ENCODE assay signal across 9 cellular contexts in genomic region chr10:132446195-132446581, GRCh38. TPM values are rescaled to one million over a fixed set of nuclear protein-coding genes. Genes with fewer than 3 reads are reported as not detected.
A peak's percentile ranks its signal among the peaks of the same experiment; 100 is the strongest.
DNase-seq lines count a peak whose midpoint lies in the region; ATAC-seq, FAIRE-seq and TF ChIP-seq lines count a peak whose summit lies in the region.
"Had no signal": no experiment of that assay in that cellular context is flagged by ENCODE, and none has a peak within 500 bp of the region (broad histone marks: within the 10 kb centered on the region; RNA-seq: fewer than 3 reads in every experiment).

No MANE protein-coding gene starts in this region.

- peaks cover 13% of the 10 kb centered on the region for H3F3A ChIP-seq in DOHH2 (ENCODE audit: control insufficient read depth, insufficient read depth)

- intact Hi-C loops in prostate gland (cut with DNase I): no loop called here

- DNase-seq in RWPE1 (ENCODE audit: low spot score): no peak
- DNase-seq in small intestine: no peak
- DNase-seq in HUDEP-2 (lab: John Stamatoyannopoulos, UW; ENCODE audit: unreplicated experiment in 76 of 76): no peak
- no peak for DNase-seq in prostate gland (ENCODE audit: low spot score)
- DNase-seq in urothelium cell line (ENCODE audit: low spot score): no peak
- DNase-seq: occipital lobe had no signal

- ATAC-seq in HG03135 (IDR thresholded peaks at IDR 0.05; ENCODE audit: unreplicated experiment): no peak

- peak overlapping the region; percentile 90 for H3K4me2 ChIP-seq in DOHH2 (ENCODE audit: low read length)

- FAIRE-seq in small intestine (lab: Jason Lieb, UNC) (no peak), urothelium cell line (lab: Jason Lieb, UNC) (no peak)

- CTCF ChIA-PET in RWPE1 (lab: Yijun Ruan, JAX): interaction anchor here (0.5 to 2.2 kb wide), 12 partner anchors 15 to 208 kb away, joined by 3 to 22 read pairs (median 5); partner anchors contain the start of gene PWWP2B

- H3K27ac ChIP-seq in DOHH2 (ENCODE audit: low read depth, low read length) (peak overlapping the region; percentile 88), RWPE1 (peak overlapping the region; percentile 99), esophagus (ENCODE audit: low read depth in 2 of 2, low read length in 1 of 2) (peak overlapping the region; percentile 98 to 99), small intestine (ENCODE audit: low read depth in 1 of 2, low read length in 1 of 2) (peak overlapping the region; percentile 89 to 96), prostate gland (peak overlapping the region in 1 of 2 donors; percentile 68)

- no peaks in the 10 kb centered on the region for H3K9me2 ChIP-seq in DOHH2 (replicated peaks; ENCODE audit: control insufficient read depth, low read length)

- H4K20me1 ChIP-seq in DOHH2 (ENCODE audit: control insufficient read depth, insufficient read depth, low read depth, low read length): no peaks in the 10 kb centered on the region

- TF ChIP-seq POLR2A in prostate gland (IDR thresholded peaks at IDR 0.05): no peak

- H3K79me2 ChIP-seq in DOHH2 (ENCODE audit: control insufficient read depth, low read length): no peaks in the 10 kb centered on the region

- WGBS in esophagus, 2 donors: 91 to 93% methylated on average over 17 of the region's 17 CpGs
- 89 to 92% (median 89%) methylated on average over 14 to 17 of the region's 17 CpGs for WGBS in small intestine, 3 donors
- WGBS in prostate gland: 87% methylated on average over 15 of the region's 17 CpGs

- peaks cover 54% of the 10 kb centered on the region for H3K4me1 ChIP-seq in DOHH2 (ENCODE audit: control insufficient read depth, low read length)
- H3K4me1 ChIP-seq in esophagus (ENCODE audit: control insufficient read depth in 2 of 2, insufficient read depth in 2 of 2, low read length in 1 of 2): peaks cover 11 to 16% of the 10 kb centered on the region in 2 donors
- peaks cover 6 to 13% of the 10 kb centered on the region in 2 donors for H3K4me1 ChIP-seq in small intestine (ENCODE audit: control insufficient read depth in 2 of 2, insufficient read depth in 1 of 2, low read depth in 1 of 2, low read length in 1 of 2)
- H3K4me1 ChIP-seq in prostate gland (replicated peaks): peaks cover 11% of the 10 kb centered on the region

- no peaks in the 10 kb centered on the region for H3K9me3 ChIP-seq in DOHH2 (ENCODE audit: control insufficient read depth, insufficient read depth, low read length)
- no peaks in the 10 kb centered on the region for H3K9me3 ChIP-seq in esophagus (ENCODE audit: control insufficient read depth in 2 of 2, insufficient read depth in 1 of 2, low read depth in 1 of 2, low read length in 1 of 2)
- H3K9me3 ChIP-seq in small intestine (ENCODE audit: control insufficient read depth, low read depth): no peaks in the 10 kb centered on the region
- no peaks in the 10 kb centered on the region for H3K9me3 ChIP-seq in prostate gland

- H3K4me3 ChIP-seq in DOHH2 (ENCODE audit: low read length) (peak overlapping the region; percentile 72), esophagus (ENCODE audit: low read depth in 1 of 2, low read length in 2 of 2) (no peak overlapping the region), small intestine (ENCODE audit: low read depth in 1 of 2, low read length in 2 of 2) (no peak overlapping the region), prostate gland (no peak overlapping the region)

- POLR2A ChIA-PET in RWPE1 (lab: Yijun Ruan, JAX; ENCODE audit: low non-redundant PET): interaction anchor here (0.7 to 1.7 kb wide), 6 partner anchors 25 to 89 kb away, joined by 3 to 17 read pairs (median 5); partner anchors contain the start of gene PWWP2B

- TF ChIP-seq CTCF in DOHH2 (IDR thresholded peaks at IDR 0.05; ENCODE audit: low read depth, low read length, poor library complexity, severe bottlenecking) (no peak), RWPE1 (conservative IDR thresholded peaks at IDR 0.05; ENCODE audit: low read depth) (no peak), prostate gland (IDR thresholded peaks at IDR 0.05) (no peak)

- H3K27me3 ChIP-seq in DOHH2 (ENCODE audit: control insufficient read depth, low read length) (no peaks in the 10 kb centered on the region), esophagus (ENCODE audit: control insufficient read depth in 1 of 2, insufficient read depth in 2 of 2, low read length in 2 of 2) (no peaks in the 10 kb centered on the region), small intestine (ENCODE audit: control insufficient read depth in 2 of 2, insufficient read depth in 2 of 2, low read length in 2 of 2) (no peaks in the 10 kb centered on the region), prostate gland (replicated peaks; ENCODE audit: insufficient read depth) (no peaks in the 10 kb centered on the region)

- H3K36me3 ChIP-seq in DOHH2 (ENCODE audit: control insufficient read depth, low read length): no peaks in the 10 kb centered on the region
- no peaks in the 10 kb centered on the region for H3K36me3 ChIP-seq in esophagus (ENCODE audit: control insufficient read depth in 2 of 2, insufficient read depth in 2 of 2, low read length in 1 of 2)
- H3K36me3 ChIP-seq in small intestine (ENCODE audit: control insufficient read depth in 2 of 2, insufficient read depth in 2 of 2, low read length in 2 of 2): no peaks in the 10 kb centered on the region
- H3K36me3 ChIP-seq in prostate gland: no peaks in the 10 kb centered on the region

RNA-seq across cellular contexts. Expression of gene PWWP2B, which starts 49.2 kb away (rescaled TPM):
- polyA plus RNA-seq in esophagus (10 to 100 TPM; 17.6 to 33.4 TPM), small intestine (10 to 100 TPM in 1 of 3 donors, 1 to 10 TPM in 2; 7.0 to 14.7 (median 9.2) TPM)
- 10 to 100 TPM; 27.5 to 36.6 TPM for total RNA-seq in prostate gland
